22 cellular contexts compared by ENCODE assay signal in the genomic region with DNA sequence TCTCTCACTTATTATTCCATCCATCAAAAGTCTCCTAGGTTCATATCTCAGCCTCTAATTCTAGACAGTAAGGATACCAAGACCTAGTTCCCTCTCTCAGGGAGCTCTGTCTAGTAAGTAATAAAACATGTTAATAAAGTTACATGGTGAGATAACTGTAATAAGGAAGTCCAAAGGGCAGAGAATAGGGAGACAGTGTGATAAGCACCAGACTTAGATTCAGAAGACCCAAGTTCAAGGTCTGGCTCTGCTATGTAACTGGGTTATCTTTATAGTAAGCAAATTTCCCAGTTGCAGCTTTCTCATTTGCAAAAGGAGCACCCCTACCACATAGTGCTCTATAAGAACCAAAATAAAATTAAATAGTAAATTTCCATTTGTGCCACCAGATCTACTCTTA. TPM values are rescaled to one million over a fixed set of nuclear protein-coding genes. Genes with fewer than 3 reads are reported as not detected.
DNase-seq lines count a peak whose midpoint lies in the region; ATAC-seq and TF ChIP-seq lines count a peak whose summit lies in the region.
"Had no signal": no experiment of that assay in that cellular context is flagged by ENCODE, and none has a peak within 500 bp of the region (broad histone marks: within the 10 kb centered on the region; RNA-seq: fewer than 3 reads in every experiment).

No MANE protein-coding gene starts in this region.

- ATAC-seq in natural killer cell = no peak
- ATAC-seq: CD8-positive, alpha-beta T cell; GM12878; GM23338; HCT116 had no signal

- H3K27me3 ChIP-seq in BLaER1 (no peaks in the 10 kb centered on the region), Peyer's patch (no peaks in the 10 kb centered on the region), hepatocyte (no peaks in the 10 kb centered on the region), mucosa of rectum (ENCODE audit: control insufficient read depth in 2 of 2, insufficient read depth in 2 of 2, low read length in 2 of 2) (no peaks in the 10 kb centered on the region), osteoblast (ENCODE audit: insufficient read depth, low read length) (no peaks in the 10 kb centered on the region)
- H3K27me3 ChIP-seq: BE2C had no signal

- DNase-seq in Peyer's patch = peak in 1 of 3 donors; percentile 49
- peak; percentile 42 for DNase-seq in hepatocyte (ENCODE audit: low spot score)
- no peak for DNase-seq in natural killer cell
- no peak for DNase-seq in NCI-H187 treated with DMSO at 0.1 percent for 48 hours (lab: John Stamatoyannopoulos, UW)
- DNase-seq in cardiac septum (ENCODE audit: low spot score) = no peak
- no peak for DNase-seq in osteoblast (ENCODE audit: insufficient read length, low spot score, missing footprints)
- DNase-seq: AML-193; BE2C; Caco-2; CD4-positive, CD25-positive, alpha-beta regulatory T cell; CD8-positive, alpha-beta T cell; DMS153; EL; GDM1; H9 had no signal

- H3K27ac ChIP-seq in BLaER1 (no peak overlapping the region), Peyer's patch (peak overlapping the region in 3 of 4 donors; percentile 16 to 82 (median 70)), hepatocyte (no peak overlapping the region), mucosa of rectum (ENCODE audit: low read depth in 2 of 2, low read length in 2 of 2) (peak overlapping the region; percentile 80 to 83), osteoblast (ENCODE audit: low read depth, low read length) (no peak overlapping the region)
- H3K27ac ChIP-seq: 22Rv1, C4-2B had no signal

- intact Hi-C loops in natural killer cell (cut with micrococcal nuclease) = no loop called here
- intact Hi-C loops in cardiac septum (cut with DNase I) = no loop called here

- H2AFZ ChIP-seq in hepatocyte = no peak overlapping the region
- H2AFZ ChIP-seq in osteoblast (ENCODE audit: low read length) = no peak overlapping the region
- H2AFZ ChIP-seq: GM23338 had no signal

- H3K27me3 Mint-ChIP-seq in natural killer cell (ENCODE audit: low read depth in 2 of 2) = peaks cover 3 to 15% of the 10 kb centered on the region in 2 donors
- H3K27me3 Mint-ChIP-seq: CD4-positive, CD25-positive, alpha-beta regulatory T cell had no signal

- H3K9me3 ChIP-seq in BLaER1 = no peaks in the 10 kb centered on the region
- H3K9me3 ChIP-seq in Peyer's patch = no peaks in the 10 kb centered on the region
- H3K9me3 ChIP-seq in hepatocyte (ENCODE audit: low read depth) = no peaks in the 10 kb centered on the region
- H3K9me3 ChIP-seq in mucosa of rectum (ENCODE audit: control insufficient read depth in 2 of 2, low read length in 2 of 2) = no peaks in the 10 kb centered on the region
- H3K9me3 ChIP-seq in osteoblast (ENCODE audit: low read depth, low read length) = no peaks in the 10 kb centered on the region
- H3K9me3 ChIP-seq: BE2C, Caco-2 had no signal

- no peaks in the 10 kb centered on the region for H4K20me1 ChIP-seq in BLaER1
- no peaks in the 10 kb centered on the region for H4K20me1 ChIP-seq in hepatocyte (ENCODE audit: insufficient read depth, poor library complexity, severe bottlenecking)
- H4K20me1 ChIP-seq in osteoblast (ENCODE audit: insufficient read depth, low read length) = no peaks in the 10 kb centered on the region

- no peak overlapping the region for H3K4me3 Mint-ChIP-seq in natural killer cell
- H3K4me3 Mint-ChIP-seq: CD4-positive, CD25-positive, alpha-beta regulatory T cell; CD8-positive, alpha-beta T cell; GM23338; H9 had no signal

- H3K9me3 Mint-ChIP-seq in natural killer cell = no peaks in the 10 kb centered on the region
- H3K9me3 Mint-ChIP-seq: CD8-positive, alpha-beta T cell; GM23338; H9 had no signal

- H3K36me3 Mint-ChIP-seq in natural killer cell = no peaks in the 10 kb centered on the region
- H3K36me3 Mint-ChIP-seq: CD4-positive, CD25-positive, alpha-beta regulatory T cell; CD8-positive, alpha-beta T cell had no signal

- H3K9me2 ChIP-seq in hepatocyte (replicated peaks; ENCODE audit: insufficient read depth) = no peaks in the 10 kb centered on the region

- no peaks in the 10 kb centered on the region for H3K4me1 Mint-ChIP-seq in natural killer cell
- H3K4me1 Mint-ChIP-seq: CD4-positive, CD25-positive, alpha-beta regulatory T cell had no signal

- no peak overlapping the region for H3K9ac ChIP-seq in BLaER1
- H3K9ac ChIP-seq in mucosa of rectum (ENCODE audit: low read depth in 1 of 2, low read length in 2 of 2) = no peak overlapping the region

- H3K4me3 ChIP-seq in BLaER1 = no peak overlapping the region
- no peak overlapping the region for H3K4me3 ChIP-seq in Peyer's patch
- H3K4me3 ChIP-seq in hepatocyte = no peak overlapping the region
- H3K4me3 ChIP-seq in mucosa of rectum (ENCODE audit: low read length in 2 of 2) = peak overlapping the region; percentile 12 to 27
- H3K4me3 ChIP-seq in osteoblast (ENCODE audit: insufficient read depth, low read length) = no peak overlapping the region
- H3K4me3 ChIP-seq: GM12878, GM23338 had no signal

- no peaks in the 10 kb centered on the region for H3K36me3 ChIP-seq in BLaER1
- H3K36me3 ChIP-seq in Peyer's patch = no peaks in the 10 kb centered on the region
- H3K36me3 ChIP-seq in hepatocyte (replicated peaks; ENCODE audit: insufficient read depth, low read depth) = no peaks in the 10 kb centered on the region
- no peaks in the 10 kb centered on the region for H3K36me3 ChIP-seq in mucosa of rectum (ENCODE audit: control insufficient read depth in 2 of 2, insufficient read depth in 2 of 2, low read length in 2 of 2)
- no peaks in the 10 kb centered on the region for H3K36me3 ChIP-seq in osteoblast (ENCODE audit: insufficient read depth, low read length)
- H3K36me3 ChIP-seq: BE2C had no signal

- TF ChIP-seq POLR2A in Peyer's patch (IDR thresholded peaks at IDR 0.05) = no peak

- H3K4me2 ChIP-seq in BLaER1 (peak overlapping the region; percentile 36; the same call in 1 of the 2 replicates), hepatocyte (no peak overlapping the region), osteoblast (ENCODE audit: insufficient read depth, low read length) (no peak overlapping the region)
- H3K4me2 ChIP-seq: GM23338 had no signal

- TF ChIP-seq CTCF in Peyer's patch (IDR thresholded peaks at IDR 0.05) (no peak), hepatocyte (IDR thresholded peaks at IDR 0.05; ENCODE audit: poor library complexity) (no peak), natural killer cell (IDR thresholded peaks at IDR 0.05) (no peak), osteoblast (IDR thresholded peaks at IDR 0.05; ENCODE audit: extremely low read depth, low read depth, low read length) (no peak)

- H3K79me2 ChIP-seq in hepatocyte = no peaks in the 10 kb centered on the region
- H3K79me2 ChIP-seq in osteoblast (ENCODE audit: insufficient read depth, low read length) = no peaks in the 10 kb centered on the region

- no peak overlapping the region for H3K27ac Mint-ChIP-seq in natural killer cell
- H3K27ac Mint-ChIP-seq: CD4-positive, CD25-positive, alpha-beta regulatory T cell; CD8-positive, alpha-beta T cell; GM23338; H9 had no signal

- H3K4me1 ChIP-seq in BLaER1 (peaks cover 7% of the 10 kb centered on the region; the same call in 1 of the 2 replicates), Peyer's patch (peaks cover 0 to 23% (median 1%) of the 10 kb centered on the region in 4 donors), hepatocyte (ENCODE audit: insufficient read depth) (no peaks in the 10 kb centered on the region), mucosa of rectum (ENCODE audit: control insufficient read depth in 2 of 2, insufficient read depth in 2 of 2, low read length in 2 of 2) (peaks cover 12 to 40% of the 10 kb centered on the region in 2 donors), osteoblast (ENCODE audit: insufficient read depth, low read length) (no peaks in the 10 kb centered on the region)
- H3K4me1 ChIP-seq: Caco-2 had no signal

RNA-seq across cellular contexts. Expression of gene SEMA6D, which starts 8.7 kb away (rescaled TPM):
- total RNA-seq in Peyer's patch (100 to 1,000 TPM in 2 of 4 donors, 10 to 100 TPM in 2; 12.4 to 120 (median 105) TPM), hepatocyte (28.1 and 34.1 TPM in 2 replicates), natural killer cell (not detected), cardiac septum (9.9 TPM), osteoblast (8.0 and 16.2 TPM in 2 replicates)
- 18.9 and 23.4 TPM in 2 replicates for polyA plus RNA-seq in hepatocyte
- total RNA-seq: CD4-positive, CD25-positive, alpha-beta regulatory T cell; CD8-positive, alpha-beta T cell had no signal
- polyA plus RNA-seq: CD4-positive, CD25-positive, alpha-beta regulatory T cell had no signal

Comparison
In these comparisons a context has a peak if more than half of its experiments do, and no peak if none do; other contexts are left out.
1. H3K27ac ChIP-seq: peak in Peyer's patch (3 of 4) and mucosa of rectum (2 of 2); none in BLaER1 (single experiment), hepatocyte (single experiment) and osteoblast (single experiment).
2. H3K4me3 ChIP-seq: peak in mucosa of rectum (2 of 2); none in BLaER1 (single experiment), Peyer's patch (0 of 4), hepatocyte (single experiment) and osteoblast (single experiment).